ENCODE assay signal across 8 cellular contexts in the genomic region with DNA sequence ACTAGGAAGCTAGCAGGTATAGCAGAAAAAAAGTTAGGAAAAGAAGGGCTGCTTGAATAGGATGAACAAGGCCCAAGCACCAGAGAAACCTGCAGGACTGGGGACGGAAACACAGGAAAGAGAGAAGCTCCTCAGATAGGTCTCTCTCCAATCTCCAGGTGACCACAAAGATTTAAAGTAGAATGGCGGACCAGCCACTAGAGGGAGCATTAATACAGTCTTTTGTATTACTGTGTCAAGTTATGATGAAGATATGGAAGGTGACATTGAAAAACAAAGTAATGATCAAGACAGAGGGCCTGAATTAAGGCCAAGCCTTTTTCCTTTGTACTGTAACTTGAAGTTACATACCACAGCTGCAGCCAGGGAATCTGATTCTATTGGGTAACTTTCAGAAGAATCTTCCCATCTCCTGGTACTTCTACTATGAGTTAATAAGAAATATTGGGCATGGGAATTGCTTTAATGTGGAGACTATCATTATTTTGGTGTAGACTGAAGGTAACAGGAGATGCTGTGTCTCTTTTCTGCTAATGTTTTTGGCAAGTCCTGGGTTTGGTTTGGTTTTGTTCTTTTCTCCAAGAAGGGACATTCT. TPM values are rescaled to one million over a fixed set of nuclear protein-coding genes. Genes with fewer than 3 reads are reported as not detected.
DNase-seq lines count a peak whose midpoint lies in the region; ATAC-seq and TF ChIP-seq lines count a peak whose summit lies in the region.

No MANE protein-coding gene starts in this region.

- POLR2A ChIA-PET in CD4-positive, alpha-beta T cell (lab: Charles Lee): interaction anchor here (0.6 to 6.9 kb wide), 9 partner anchors 8 to 264 kb away, joined by 3 to 81 read pairs (median 4); a partner anchor contains a TSS

- H3K4me3 ChIP-seq in fibroblast of pulmonary artery (replicated peaks; ENCODE audit: low read depth, low read length): no peak overlapping the region

- H3K36me3 Mint-ChIP-seq in CD4-positive, alpha-beta T cell (ENCODE audit: low read depth): peaks cover 76% of the 10 kb centered on the region

- peak overlapping the region; percentile 12 for H3K4me3 Mint-ChIP-seq in CD4-positive, alpha-beta T cell

- CTCF ChIA-PET in CD4-positive, alpha-beta T cell (lab: Charles Lee): interaction anchor here (1.2 to 8.6 kb wide), 13 partner anchors 9 to 347 kb away, joined by 3 to 181 read pairs (median 6); a partner anchor contains a TSS

- intact Hi-C loops in CD4-positive, alpha-beta T cell (cut with DNase I, micrococcal nuclease): loop anchor here (1.0 to 2.0 kb wide), 4 partner anchors 8 to 705 kb away; no protein-coding TSS in a partner anchor

- peak; percentile 27 to 66 (median 54) for DNase-seq in CD4-positive, alpha-beta T cell
- DNase-seq in NOMO-1 treated with dmso at 0.1 percent for 144 hours (lab: John Stamatoyannopoulos, UW; ENCODE audit: unreplicated experiment): peak; percentile 20
- peak; percentile 67 for DNase-seq in activated T-cell treated with anti-CD3 and anti-CD28 coated beads for 4 hours
- peak; percentile 57 for DNase-seq in fibroblast of pulmonary artery (ENCODE audit: low read depth)
- peak; percentile 16 for DNase-seq in putamen (ENCODE audit: low spot score)
- no peak for DNase-seq in NCI-H774 (lab: John Stamatoyannopoulos, UW)

- peak; percentile 56 for ATAC-seq in CD4-positive, alpha-beta T cell (ENCODE audit: poor library complexity)
- ATAC-seq in GM18870 (IDR thresholded peaks at IDR 0.05; ENCODE audit: unreplicated experiment): peak; percentile 78
- ATAC-seq in HG03097 (IDR thresholded peaks at IDR 0.05; ENCODE audit: low FRiP score, unreplicated experiment): peak; percentile 50

- H3K27me3 ChIP-seq in CD4-positive, alpha-beta T cell (ENCODE audit: control insufficient read depth, insufficient read depth, low read length): no peaks in the 10 kb centered on the region

- H3K9me3 ChIP-seq in CD4-positive, alpha-beta T cell (ENCODE audit: control insufficient read depth, low read length): no peaks in the 10 kb centered on the region

- no peaks in the 10 kb centered on the region for H3K27me3 Mint-ChIP-seq in CD4-positive, alpha-beta T cell

- no peaks in the 10 kb centered on the region for H3K9me3 Mint-ChIP-seq in CD4-positive, alpha-beta T cell

- peak overlapping the region; percentile 56 for H3K27ac ChIP-seq in CD4-positive, alpha-beta T cell (ENCODE audit: low read depth, low read length)

- peaks cover 88% of the 10 kb centered on the region for H3K4me1 Mint-ChIP-seq in CD4-positive, alpha-beta T cell (ENCODE audit: low read depth)

- H3K27ac Mint-ChIP-seq in CD4-positive, alpha-beta T cell: peak overlapping the region; percentile 76

- peak; percentile 77 for TF ChIP-seq CTCF in CD4-positive, alpha-beta T cell (IDR thresholded peaks at IDR 0.05)
- peak; percentile 73 for TF ChIP-seq CTCF in fibroblast of pulmonary artery (IDR thresholded peaks at IDR 0.05; ENCODE audit: low read length, missing control alignments)

RNA-seq across cellular contexts. Expression of a gene that starts 33.8 kb away (rescaled TPM):
- under 1 TPM in 1 of 2 experiments, not detected in 1; 0.06 TPM for total RNA-seq in CD4-positive, alpha-beta T cell

RNA-seq across cellular contexts. Expression of a gene that starts 44.9 kb away (rescaled TPM):
- total RNA-seq in CD4-positive, alpha-beta T cell: not detected

RNA-seq across cellular contexts. Expression of a gene that starts 54.8 kb away (rescaled TPM):
- 10 to 100 TPM; 12.3 to 14.2 TPM for total RNA-seq in CD4-positive, alpha-beta T cell
